Comparison of ENCODE assay signal across 2 cellular contexts in genomic region chr20:30593572-30593971, GRCh38.
TF ChIP-seq lines count a peak whose summit lies in the region.

No MANE protein-coding gene starts in this region.

TF ChIP-seq in HCT116, 20 proteins besides CTCF, POLR2A, EP300 and RAD21 (continued from another document):
- no peak for TF ChIP-seq MAX (IDR thresholded peaks at IDR 0.05)
- no peak for TF ChIP-seq EGR1 (IDR thresholded peaks at IDR 0.05; ENCODE audit: low read depth)
- no peak for TF ChIP-seq YY1 (IDR thresholded peaks at IDR 0.05; ENCODE audit: extremely low read depth, insufficient replicate concordance, low read depth, low read length)
- no peak for TF ChIP-seq EZH2 (IDR thresholded peaks at IDR 0.05)
- TF ChIP-seq CEBPB (IDR thresholded peaks at IDR 0.05; ENCODE audit: low read depth), result no peak
- TF ChIP-seq SP1 (IDR thresholded peaks at IDR 0.05; ENCODE audit: low read depth), result no peak
- no peak for TF ChIP-seq SRF (IDR thresholded peaks at IDR 0.05; ENCODE audit: low read depth)
- no peak for TF ChIP-seq REST (IDR thresholded peaks at IDR 0.05; ENCODE audit: low read depth)
- TF ChIP-seq TCF7L2 (IDR thresholded peaks at IDR 0.05; ENCODE audit: borderline replicate concordance, extremely low read depth, insufficient read depth, insufficient read length), result no peak
- TF ChIP-seq ZFX (IDR thresholded peaks at IDR 0.05), result no peak
- no peak for TF ChIP-seq POLR2AphosphoS5 (IDR thresholded peaks at IDR 0.05; ENCODE audit: low read depth, low read length)
- TF ChIP-seq ATF3 (IDR thresholded peaks at IDR 0.05), result no peak

TF ChIP-seq in K562, 482 proteins besides CTCF, POLR2A, EP300 and RAD21:
- TF ChIP-seq CTCFL (IDR thresholded peaks at IDR 0.05; ENCODE audit: borderline replicate concordance, insufficient read depth, low read depth, low read length, poor library complexity, severe bottlenecking) (peak; percentile 14), ZNF274 (IDR thresholded peaks at IDR 0.05; ENCODE audit: borderline replicate concordance, low read depth, low read length) (no peak), SMC3 (conservative IDR thresholded peaks at IDR 0.05; ENCODE audit: insufficient read depth, low read depth, low read length) (0 out of 2 replicates have a peak, but pooled peaks have one; percentile 16), CXXC5 (CRISPR knock-in tag; IDR thresholded peaks at IDR 0.05) (0 out of 2 replicates have a peak, but pooled peaks have one; percentile 9)
